ENCODE assay signal across 8 cellular contexts in genomic region chr2:128473175-128474013, GRCh38.
DNase-seq lines count a peak whose midpoint lies in the region; ATAC-seq, FAIRE-seq and TF ChIP-seq lines count a peak whose summit lies in the region.

No MANE protein-coding gene starts in this region.

- H3K27me3 Mint-ChIP-seq in activated T-cell treated with anti-CD3 and anti-CD28 coated beads, Interleukin-2, amount 50 U/mL, for 72 hours (ENCODE audit: low read depth): peaks cover 19% of the 10 kb centered on the region

- no peaks in the 10 kb centered on the region for H3K36me3 ChIP-seq in liver (ENCODE audit: control insufficient read depth in 4 of 4, insufficient read depth in 3 of 4, low read depth in 1 of 4, low read length in 3 of 4)
- no peaks in the 10 kb centered on the region for H3K36me3 ChIP-seq in HepG2 (replicated peaks in 1 of 2; ENCODE audit: control insufficient read depth in 1 of 2, insufficient read depth in 2 of 2, low read length in 2 of 2)

- H3K9me3 Mint-ChIP-seq in activated T-cell treated with anti-CD3 and anti-CD28 coated beads, Interleukin-2, amount 50 U/mL, for 72 hours: peaks cover 6 to 10% of the 10 kb centered on the region in 2 donors

- H3K4me3 Mint-ChIP-seq in activated T-cell treated with anti-CD3 and anti-CD28 coated beads, Interleukin-2, amount 50 U/mL, for 72 hours: peak overlapping the region; percentile 73 to 76

- CTCF ChIA-PET in HepG2 (lab: Yijun Ruan, JAX; ENCODE audit: low intra/inter-chr PET ratio, low total read pairs): no interaction called here

- intact Hi-C loops in HepG2 (cut with micrococcal nuclease; ENCODE audit: unreplicated experiment): no loop called here

- 67% methylated on average over 26 of the region's 26 CpGs for WGBS in liver
- WGBS in HepG2 (ENCODE audit: low lambda C conversion rate): 75% methylated on average over 26 of the region's 26 CpGs

- in situ Hi-C loops in HepG2 (cut with HindIII; ENCODE audit: extremely low pct_ligation_motif_present, low pct_unique_long_range_greater_than_20kb): no loop called here

- BruUV-seq in HepG2 (replicated peaks; lab: Mats Ljungman, UMichigan): no TSS peak

- POLR2A ChIA-PET in HepG2 (lab: Yijun Ruan, JAX): no interaction called here

- H3K9ac ChIP-seq in liver (ENCODE audit: low read depth in 1 of 2, low read length in 2 of 2): no peak overlapping the region
- no peak overlapping the region for H3K9ac ChIP-seq in HepG2 (ENCODE audit: insufficient read depth, low read depth, low read length)

- no peak for TF ChIP-seq RAD21 in liver (IDR thresholded peaks at IDR 0.05)
- no peak for TF ChIP-seq RAD21 in HepG2 (CRISPR knock-in tag; IDR thresholded peaks at IDR 0.05)

- H3K27ac ChIP-seq in liver (ENCODE audit: low read depth in 1 of 2, low read length in 2 of 2) (peak overlapping the region in 1 of 2 donors; percentile 15), HepG2 (ENCODE audit: extremely low read length, insufficient read depth, low read length) (no peak overlapping the region)

- H3K79me2 ChIP-seq in HepG2 (ENCODE audit: insufficient read depth, low read length): no peaks in the 10 kb centered on the region

- no peak for FAIRE-seq in HepG2 (lab: Jason Lieb, UNC)

- no peaks in the 10 kb centered on the region for H3K4me1 ChIP-seq in liver (ENCODE audit: control insufficient read depth in 4 of 4, insufficient read depth in 4 of 4, low read length in 3 of 4)
- no peaks in the 10 kb centered on the region for H3K4me1 ChIP-seq in HepG2 (ENCODE audit: insufficient read depth, low read length)

- DNase-seq in HepG2 (ENCODE audit: low spot score) (no peak), islet precursor cell (peak; percentile 52), RKO (ENCODE audit: low spot score) (no peak)
- DNase-seq in activated T-cell treated with anti-CD3 and anti-CD28 coated beads, Interleukin-2, amount 50 U/mL, for 72 hours: peak; percentile 31 to 64
- peak; percentile 13 for DNase-seq in stimulated activated CD8-positive, alpha-beta memory T cell treated with anti-CD3 and anti-CD28 coated beads, Interleukin-15, amount 100 ng/mL, for 24 hours (ENCODE audit: low read depth)

- no peak for ATAC-seq in HepG2
- peak; percentile 72 for ATAC-seq in HG03469 (IDR thresholded peaks at IDR 0.05; ENCODE audit: unreplicated experiment)
- ATAC-seq in activated T-cell treated with anti-CD3 and anti-CD28 coated beads, Interleukin-2, amount 50 U/mL, for 72 hours (replicated peaks in 1 of 2): peak; percentile 88 to 95
- no peak for ATAC-seq in HG03457 (IDR thresholded peaks at IDR 0.05; ENCODE audit: unreplicated experiment)

- H3K4me3 ChIP-seq in liver (ENCODE audit: low read depth in 1 of 3, low read length in 3 of 3): no peak overlapping the region
- no peak overlapping the region for H3K4me3 ChIP-seq in HepG2 (replicated peaks in 1 of 3; ENCODE audit: insufficient read depth in 1 of 3, low read depth in 2 of 3, low read length in 3 of 3)

- H3K27ac Mint-ChIP-seq in activated T-cell treated with anti-CD3 and anti-CD28 coated beads, Interleukin-2, amount 50 U/mL, for 72 hours: no peak overlapping the region

- H2AFZ ChIP-seq in HepG2 (ENCODE audit: low read length): no peak overlapping the region

- H4K20me1 ChIP-seq in HepG2 (ENCODE audit: insufficient read depth, low read length): no peaks in the 10 kb centered on the region

- TF ChIP-seq CTCF in liver (IDR thresholded peaks at IDR 0.05; ENCODE audit: low read depth, low read length, missing input control) (no peak), HepG2 (CRISPR knock-in tag; IDR thresholded peaks at IDR 0.05) (no peak)

- H3K27me3 ChIP-seq in liver (ENCODE audit: control insufficient read depth in 4 of 4, insufficient read depth in 4 of 4, low read length in 3 of 4) (no peaks in the 10 kb centered on the region), HepG2 (ENCODE audit: control insufficient read depth in 1 of 2, insufficient read depth in 2 of 2, low read length in 2 of 2) (no peaks in the 10 kb centered on the region; a peak in 1 of 5 replicates)

- TF ChIP-seq POLR2A in HepG2 (IDR thresholded peaks at IDR 0.05; ENCODE audit: insufficient read depth in 1 of 2, low read depth in 2 of 2, low read length in 2 of 2): no peak

- no peak overlapping the region for H3K4me2 ChIP-seq in HepG2 (ENCODE audit: low read depth, low read length)

- H3K4me1 Mint-ChIP-seq in activated T-cell treated with anti-CD3 and anti-CD28 coated beads, Interleukin-2, amount 50 U/mL, for 72 hours (ENCODE audit: low read depth): peaks cover 22% of the 10 kb centered on the region

- H3K9me3 ChIP-seq in liver (ENCODE audit: control insufficient read depth in 4 of 4, low read length in 3 of 4) (peaks cover 2 to 19% (median 12%) of the 10 kb centered on the region in 4 donors), HepG2 (ENCODE audit: low read length) (peaks cover 29% of the 10 kb centered on the region)

- H3K36me3 Mint-ChIP-seq in activated T-cell treated with anti-CD3 and anti-CD28 coated beads, Interleukin-2, amount 50 U/mL, for 72 hours (ENCODE audit: insufficient read depth in 2 of 2): peaks cover 12 to 14% of the 10 kb centered on the region in 2 donors

- no peak for TF ChIP-seq EP300 in HepG2 (IDR thresholded peaks at IDR 0.05; ENCODE audit: low read depth in 2 of 2, low read length in 2 of 2)
- TF ChIP-seq EP300 in HepG2 (CRISPR knock-in tag; IDR thresholded peaks at IDR 0.05; ENCODE audit: borderline replicate concordance): no peak

TF ChIP-seq in liver, 16 proteins besides CTCF, POLR2A, EP300 and RAD21:
- no peak for TF ChIP-seq YY1 (IDR thresholded peaks at IDR 0.05)
- peak; percentile 10 for TF ChIP-seq SP1 (IDR thresholded peaks at IDR 0.05)

TF ChIP-seq in HepG2, 621 proteins besides CTCF, POLR2A, EP300 and RAD21 (continues in another document):
- TF ChIP-seq ZNF512B (CRISPR knock-in tag; IDR thresholded peaks at IDR 0.05; ENCODE audit: borderline replicate concordance): no peak
- TF ChIP-seq SP1 (IDR thresholded peaks at IDR 0.05): no peak
- no peak for TF ChIP-seq SP1 (CRISPR knock-in tag; IDR thresholded peaks at IDR 0.05)
- TF ChIP-seq ZFP41 (CRISPR knock-in tag; IDR thresholded peaks at IDR 0.05; ENCODE audit: borderline replicate concordance): no peak
- TF ChIP-seq ZNF432 (CRISPR knock-in tag; IDR thresholded peaks at IDR 0.05; ENCODE audit: borderline replicate concordance): no peak
- no peak for TF ChIP-seq EEA1 (CRISPR knock-in tag; IDR thresholded peaks at IDR 0.05; ENCODE audit: borderline replicate concordance)
- no peak for TF ChIP-seq GLI4 (CRISPR knock-in tag; IDR thresholded peaks at IDR 0.05; ENCODE audit: borderline replicate concordance)
- no peak for TF ChIP-seq KDM4B (CRISPR knock-in tag; IDR thresholded peaks at IDR 0.05)
- TF ChIP-seq ZNF530 (CRISPR knock-in tag; IDR thresholded peaks at IDR 0.05; ENCODE audit: low read depth): no peak
- no peak for TF ChIP-seq UBTF (CRISPR knock-in tag; IDR thresholded peaks at IDR 0.05)

Comparison
In these comparisons a context has a peak if more than half of its experiments do, and no peak if none do; other contexts are left out.
1. ATAC-seq: peak in HG03469 (single experiment) and activated T-cell treated with anti-CD3 and anti-CD28 coated beads, Interleukin-2, amount 50 U/mL, for 72 hours (2 of 2); none in HepG2 (single experiment) and HG03457 (single experiment).
2. DNase-seq: peak in activated T-cell treated with anti-CD3 and anti-CD28 coated beads, Interleukin-2, amount 50 U/mL, for 72 hours (2 of 2), islet precursor cell (single experiment) and stimulated activated CD8-positive, alpha-beta memory T cell treated with anti-CD3 and anti-CD28 coated beads, Interleukin-15, amount 100 ng/mL, for 24 hours (single experiment); none in HepG2 (single experiment) and RKO (single experiment).